12 cellular contexts compared by ENCODE assay signal in the genomic region with DNA sequence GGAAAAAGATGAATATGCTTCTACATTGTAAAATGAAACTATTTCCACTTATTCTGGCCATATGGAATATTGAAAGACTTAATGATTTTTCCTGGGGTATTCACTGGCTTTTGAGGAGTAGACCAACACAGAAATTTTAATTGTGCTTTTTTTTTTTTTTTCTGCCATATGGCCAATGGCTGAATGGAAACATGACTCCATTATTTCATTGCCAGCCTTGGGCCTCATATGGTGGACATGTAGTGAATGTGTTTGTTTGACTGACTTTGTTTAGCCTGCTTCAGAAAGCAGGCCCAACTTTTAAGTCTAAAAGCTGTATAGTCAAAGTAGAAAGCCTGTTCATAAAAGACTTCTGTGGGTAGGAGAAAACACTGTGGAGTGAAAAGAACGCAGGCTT. TPM values are rescaled to one million over a fixed set of nuclear protein-coding genes. Genes with fewer than 3 reads are reported as not detected.
A peak's percentile ranks its signal among the peaks of the same experiment; 100 is the strongest.
DNase-seq lines count a peak whose midpoint lies in the region; ATAC-seq and TF ChIP-seq lines count a peak whose summit lies in the region.
"Had no signal": no experiment of that assay in that cellular context is flagged by ENCODE, and none has a peak within 500 bp of the region (broad histone marks: within the 10 kb centered on the region; RNA-seq: fewer than 3 reads in every experiment).

No MANE protein-coding gene starts in this region.

- H3K9me3 ChIP-seq in Peyer's patch: no peaks in the 10 kb centered on the region
- H3K9me3 ChIP-seq in stomach: no peaks in the 10 kb centered on the region
- no peaks in the 10 kb centered on the region for H3K9me3 ChIP-seq in PC-9 (ENCODE audit: insufficient read depth, low read depth)
- H3K9me3 ChIP-seq: body of pancreas had no signal

- no peak for TF ChIP-seq EP300 in stomach (IDR thresholded peaks at IDR 0.05)

- no peaks in the 10 kb centered on the region for H3K9me2 ChIP-seq in PC-9 (ENCODE audit: insufficient read depth)

- no peaks in the 10 kb centered on the region for H3K27me3 Mint-ChIP-seq in activated CD8-positive, alpha-beta memory T cell treated with anti-CD3 and anti-CD28 coated beads, Interleukin-2, amount 10 ng/mL, durations not matched to agents 7 days and 5 days

- DNase-seq in activated CD8-positive, alpha-beta memory T cell treated with anti-CD3 and anti-CD28 coated beads, Interleukin-2, amount 10 ng/mL, durations not matched to agents 7 days and 5 days: no peak
- DNase-seq in activated CD8-positive, alpha-beta memory T cell treated with anti-CD3 and anti-CD28 coated beads for 24 hours: no peak
- no peak for DNase-seq in Peyer's patch
- peak; percentile 42 for DNase-seq in fibroblast of peridontal ligament (ENCODE audit: extremely low read depth)
- DNase-seq in stomach: no peak
- DNase-seq in PC-9: no peak
- DNase-seq in SKM-1 (lab: John Stamatoyannopoulos, UW; ENCODE audit: unreplicated experiment): no peak
- DNase-seq in NCI-H1092 treated with DMSO at 0.1 percent for 48 hours (lab: John Stamatoyannopoulos, UW): no peak
- DNase-seq: body of pancreas, Calu3 had no signal

- H3K36me3 ChIP-seq in Peyer's patch (no peaks in the 10 kb centered on the region), stomach (no peaks in the 10 kb centered on the region), PC-9 (ENCODE audit: low read depth) (no peaks in the 10 kb centered on the region)

- H3K36me3 Mint-ChIP-seq in activated CD8-positive, alpha-beta memory T cell treated with anti-CD3 and anti-CD28 coated beads, Interleukin-2, amount 10 ng/mL, durations not matched to agents 7 days and 5 days: peaks cover 35% of the 10 kb centered on the region

- no peaks in the 10 kb centered on the region for H3K9me3 Mint-ChIP-seq in activated CD8-positive, alpha-beta memory T cell treated with anti-CD3 and anti-CD28 coated beads, Interleukin-2, amount 10 ng/mL, durations not matched to agents 7 days and 5 days (ENCODE audit: low read depth)

- H3K4me2 ChIP-seq in PC-9: no peak overlapping the region

- TF ChIP-seq POLR2A in Peyer's patch (IDR thresholded peaks at IDR 0.05) (no peak), stomach (IDR thresholded peaks at IDR 0.05) (no peak)

- 75 to 86% (median 82%) methylated on average over 1 of the region's 1 CpG for WGBS in stomach, 5 donors

- POLR2A ChIA-PET in PC-9 (lab: Charles Lee; ENCODE audit: unreplicated experiment): no interaction called here

- TF ChIP-seq CTCF in Peyer's patch (IDR thresholded peaks at IDR 0.05) (no peak), stomach (IDR thresholded peaks at IDR 0.05) (no peak), PC-9 (conservative IDR thresholded peaks at IDR 0.05) (no peak)

- H3K4me3 Mint-ChIP-seq in activated CD8-positive, alpha-beta memory T cell treated with anti-CD3 and anti-CD28 coated beads, Interleukin-2, amount 10 ng/mL, durations not matched to agents 7 days and 5 days: peak overlapping the region; percentile 87

- peaks cover 0 to 20% (median under 1%) of the 10 kb centered on the region in 4 donors for H3K4me1 ChIP-seq in Peyer's patch
- peaks cover 10 to 66% (median 30%) of the 10 kb centered on the region in 4 donors for H3K4me1 ChIP-seq in stomach
- H3K4me1 ChIP-seq in PC-9 (replicated peaks; ENCODE audit: insufficient read depth): peaks cover 15% of the 10 kb centered on the region; the same call in 1 of the 2 replicates

- no peaks in the 10 kb centered on the region for H3K27me3 ChIP-seq in Peyer's patch
- no peaks in the 10 kb centered on the region for H3K27me3 ChIP-seq in stomach
- H3K27me3 ChIP-seq in PC-9 (ENCODE audit: insufficient read depth, low read depth): no peaks in the 10 kb centered on the region
- H3K27me3 ChIP-seq: body of pancreas had no signal

- ATAC-seq in activated CD8-positive, alpha-beta memory T cell treated with anti-CD3 and anti-CD28 coated beads, Interleukin-2, amount 10 ng/mL, durations not matched to agents 7 days and 5 days: no peak
- ATAC-seq: body of pancreas, HepG2 had no signal

- H2AFZ ChIP-seq in PC-9: no peak overlapping the region

- H3K4me3 ChIP-seq in Peyer's patch (peak overlapping the region in 3 of 4 donors; percentile 15 to 55 (median 51)), stomach (peak overlapping the region in 3 of 4 donors; percentile 46 to 51 (median 48)), PC-9 (no peak overlapping the region)
- H3K4me3 ChIP-seq: body of pancreas had no signal

- intact Hi-C loops in stomach (cut with DNase I; ENCODE audit: low total_unique reads): no loop called here
- intact Hi-C loops in PC-9 (cut with micrococcal nuclease; ENCODE audit: unreplicated experiment): no loop called here

- no peaks in the 10 kb centered on the region for H4K20me1 ChIP-seq in PC-9 (ENCODE audit: insufficient read depth)

- no peaks in the 10 kb centered on the region for H3K79me2 ChIP-seq in PC-9 (ENCODE audit: low read depth)

- no TSS peak for BruUV-seq in PC-9 (replicated peaks; lab: Mats Ljungman, UMichigan)

- H3K27ac ChIP-seq in Peyer's patch: peak overlapping the region in 3 of 4 donors; percentile 61 to 81 (median 76)
- H3K27ac ChIP-seq in stomach: peak overlapping the region in 3 of 5 donors; percentile 7 to 80 (median 28)
- H3K27ac ChIP-seq in PC-9: no peak overlapping the region
- H3K27ac ChIP-seq: body of pancreas had no signal

- peak overlapping the region; percentile 94 for H3K27ac Mint-ChIP-seq in activated CD8-positive, alpha-beta memory T cell treated with anti-CD3 and anti-CD28 coated beads, Interleukin-2, amount 10 ng/mL, durations not matched to agents 7 days and 5 days
- H3K27ac Mint-ChIP-seq: progenitor cell of endocrine pancreas had no signal

- CTCF ChIA-PET in activated CD8-positive, alpha-beta memory T cell treated with anti-CD3 and anti-CD28 coated beads, Interleukin-2, amount 10 ng/mL, durations not matched to agents 7 days and 5 days (lab: Charles Lee): interaction anchor here (0.8 to 1.9 kb wide), 3 partner anchors 12 to 580 kb away, joined by 3 to 9 read pairs (median 3); no protein-coding TSS in a partner anchor
- CTCF ChIA-PET in PC-9 (lab: Charles Lee): interaction anchor here (0.7 kb wide), 1 partner anchor 44 kb away, joined by 4 read pairs; no protein-coding TSS in a partner anchor

- peaks cover 41% of the 10 kb centered on the region for H3K4me1 Mint-ChIP-seq in activated CD8-positive, alpha-beta memory T cell treated with anti-CD3 and anti-CD28 coated beads, Interleukin-2, amount 10 ng/mL, durations not matched to agents 7 days and 5 days

- no peaks in the 10 kb centered on the region for H3F3A ChIP-seq in PC-9 (ENCODE audit: insufficient read depth, low read depth)

RNA-seq across cellular contexts. Expression of a gene that starts 2.4 kb away (rescaled TPM):
- total RNA-seq in activated CD8-positive, alpha-beta memory T cell treated with anti-CD3 and anti-CD28 coated beads, Interleukin-2, amount 10 ng/mL, durations not matched to agents 7 days and 5 days: 100 to 1,000 TPM; 243 to 257 TPM
- total RNA-seq in Peyer's patch: 10 to 100 TPM in 2 of 4 donors, 1 to 10 TPM in 2; 6.0 to 44.6 (median 9.7) TPM
- 10 to 100 TPM in 2 of 5 donors, 1 to 10 TPM in 2, under 1 TPM in 1; 0.58 to 23.3 (median 4.0) TPM for total RNA-seq in stomach
- 10 to 100 TPM in 2 of 3 donors, 1 to 10 TPM in 1; 3.7 to 21.8 (median 14.4) TPM for polyA plus RNA-seq in stomach
- 0.33 TPM in 1 of 2 replicates, not detected in the other for total RNA-seq in PC-9 (2021)
- total RNA-seq: Calu3, HepG2 had no signal
- polyA plus RNA-seq: HepG2 had no signal

Comparison
In these comparisons a context has a peak if more than half of its experiments do, and no peak if none do; other contexts are left out.
1. RNA of a gene that starts 2.4 kb away (total RNA-seq): 243 to 257 TPM in activated CD8-positive, alpha-beta memory T cell treated with anti-CD3 and anti-CD28 coated beads, Interleukin-2, amount 10 ng/mL, durations not matched to agents 7 days and 5 days; 6.0 to 44.6 TPM in Peyer's patch, 0.58 to 23.3 TPM in stomach and 0.33 TPM in PC-9; every median in the first group is over 4 times any median in the second.